16 cellular contexts compared by ENCODE assay signal in genomic region chr17:28920191-28920590, GRCh38. TPM values are rescaled to one million over a fixed set of nuclear protein-coding genes. Genes with fewer than 3 reads are reported as not detected.
DNase-seq lines count a peak whose midpoint lies in the region; ATAC-seq and TF ChIP-seq lines count a peak whose summit lies in the region.
"Had no signal": no experiment of that assay in that cellular context is flagged by ENCODE, and none has a peak within 500 bp of the region (broad histone marks: within the 10 kb centered on the region; RNA-seq: fewer than 3 reads in every experiment).

No MANE protein-coding gene starts in this region.

- peaks cover 28% of the 10 kb centered on the region for H4K20me1 ChIP-seq in osteoblast (ENCODE audit: insufficient read depth, low read length)

- no peak overlapping the region for H3K4me3 ChIP-seq in naive thymus-derived CD4-positive, alpha-beta T cell (ENCODE audit: low read length)
- H3K4me3 ChIP-seq in osteoblast (ENCODE audit: insufficient read depth, low read length) = no peak overlapping the region
- H3K4me3 ChIP-seq: PC-9 had no signal

- peaks cover 0 to 2% (median 0%) of the 10 kb centered on the region in 3 donors for H3K27me3 Mint-ChIP-seq in CD14-positive monocyte (ENCODE audit: low read depth in 3 of 3)
- no peaks in the 10 kb centered on the region for H3K27me3 Mint-ChIP-seq in activated CD8-positive, alpha-beta T cell treated with anti-CD3 and anti-CD28 coated beads, Interleukin-2, amount 10 ng/mL, durations not matched to agents 7 days and 5 days (ENCODE audit: low read depth)
- H3K27me3 Mint-ChIP-seq in naive thymus-derived CD4-positive, alpha-beta T cell = no peaks in the 10 kb centered on the region

- H2AFZ ChIP-seq in osteoblast (ENCODE audit: low read length) = no peak overlapping the region
- H2AFZ ChIP-seq: PC-9 had no signal

- H3K4me3 Mint-ChIP-seq in CD14-positive monocyte = no peak overlapping the region
- H3K4me3 Mint-ChIP-seq in activated CD8-positive, alpha-beta T cell treated with anti-CD3 and anti-CD28 coated beads, Interleukin-2, amount 10 ng/mL, durations not matched to agents 7 days and 5 days = no peak overlapping the region
- no peak overlapping the region for H3K4me3 Mint-ChIP-seq in naive thymus-derived CD4-positive, alpha-beta T cell
- H3K4me3 Mint-ChIP-seq: H9 had no signal

- peaks cover 85 to 95% of the 10 kb centered on the region in 2 donors for H3K36me3 Mint-ChIP-seq in CD14-positive monocyte
- H3K36me3 Mint-ChIP-seq in activated CD8-positive, alpha-beta T cell treated with anti-CD3 and anti-CD28 coated beads, Interleukin-2, amount 10 ng/mL, durations not matched to agents 7 days and 5 days (ENCODE audit: low read depth) = peaks cover 83% of the 10 kb centered on the region
- peaks cover 7 to 67% (median 33%) of the 10 kb centered on the region in 5 donors for H3K36me3 Mint-ChIP-seq in naive thymus-derived CD4-positive, alpha-beta T cell

- no peaks in the 10 kb centered on the region for H3K9me3 ChIP-seq in naive thymus-derived CD4-positive, alpha-beta T cell (ENCODE audit: control insufficient read depth in 2 of 3, low read length in 3 of 3)
- no peaks in the 10 kb centered on the region for H3K9me3 ChIP-seq in osteoblast (ENCODE audit: low read depth, low read length)

- ATAC-seq in activated CD8-positive, alpha-beta T cell treated with anti-CD3 and anti-CD28 coated beads, Interleukin-2, amount 10 ng/mL, durations not matched to agents 7 days and 5 days = no peak
- no peak for ATAC-seq in naive thymus-derived CD4-positive, alpha-beta T cell
- ATAC-seq in GM19397 (IDR thresholded peaks at IDR 0.05; ENCODE audit: unreplicated experiment) (no peak), GM21723 (IDR thresholded peaks at IDR 0.05; ENCODE audit: unreplicated experiment) (no peak)

- POLR2A ChIA-PET in activated CD8-positive, alpha-beta T cell treated with anti-CD3 and anti-CD28 coated beads, Interleukin-2, amount 10 ng/mL, durations not matched to agents 7 days and 5 days (lab: Charles Lee) = interaction anchor here (0.9 kb wide), 1 partner anchor 13 kb away, joined by 3 read pairs; no protein-coding TSS in a partner anchor
- POLR2A ChIA-PET in naive thymus-derived CD4-positive, alpha-beta T cell (lab: Charles Lee) = interaction anchor here (1.6 to 2.7 kb wide), 3 partner anchors 17 to 31 kb away, joined by 4 to 7 read pairs (median 7); partner anchors contain the start of gene PHF12

- peak overlapping the region; percentile 9 for H3K27ac ChIP-seq in 22Rv1
- H3K27ac ChIP-seq in naive thymus-derived CD4-positive, alpha-beta T cell (ENCODE audit: low read depth, low read length) = no peak overlapping the region
- H3K27ac ChIP-seq in osteoblast (ENCODE audit: low read depth, low read length) = no peak overlapping the region
- H3K27ac ChIP-seq: PC-9 had no signal

- H3K79me2 ChIP-seq in osteoblast (ENCODE audit: insufficient read depth, low read length) = peaks cover 22% of the 10 kb centered on the region

- peaks cover 52 to 87% (median 55%) of the 10 kb centered on the region in 3 experiments for H3K36me3 ChIP-seq in naive thymus-derived CD4-positive, alpha-beta T cell (ENCODE audit: control insufficient read depth in 2 of 3, insufficient read depth in 3 of 3, low read length in 3 of 3)
- H3K36me3 ChIP-seq in osteoblast (ENCODE audit: insufficient read depth, low read length) = peaks cover 84% of the 10 kb centered on the region

- intact Hi-C loops in CD14-positive monocyte (cut with micrococcal nuclease) = no loop called here
- intact Hi-C loops in naive thymus-derived CD4-positive, alpha-beta T cell (cut with micrococcal nuclease) = no loop called here

- CTCF ChIA-PET in activated CD8-positive, alpha-beta T cell treated with anti-CD3 and anti-CD28 coated beads, Interleukin-2, amount 10 ng/mL, durations not matched to agents 7 days and 5 days (lab: Charles Lee) = interaction anchor here (1.0 to 6.0 kb wide), 3 partner anchors 11 to 193 kb away, joined by 3 to 35 read pairs (median 7); partner anchors contain the start of gene TLCD1
- CTCF ChIA-PET in naive thymus-derived CD4-positive, alpha-beta T cell (lab: Charles Lee) = interaction anchor here (0.5 to 8.2 kb wide), 2 partner anchors 157 to 297 kb away, joined by 3 to 54 read pairs; no protein-coding TSS in a partner anchor

- DNase-seq in CD14-positive monocyte (ENCODE audit: low spot score) (no peak), osteoblast (ENCODE audit: insufficient read length, low spot score, missing footprints) (no peak)
- DNase-seq in activated CD8-positive, alpha-beta T cell treated with anti-CD3 and anti-CD28 coated beads, Interleukin-2, amount 10 ng/mL, durations not matched to agents 7 days and 5 days = no peak
- no peak for DNase-seq in naive thymus-derived CD4-positive, alpha-beta T cell
- DNase-seq: DMS53, H9, Karpas-422, MM.1S, NCI-H1105, NCI-H187, NCI-H2171, NCI-H774, PC-9 had no signal

- H3K27me3 ChIP-seq in naive thymus-derived CD4-positive, alpha-beta T cell (ENCODE audit: control insufficient read depth in 2 of 2, insufficient read depth in 2 of 2, low read length in 2 of 2) = no peaks in the 10 kb centered on the region
- no peaks in the 10 kb centered on the region for H3K27me3 ChIP-seq in osteoblast (ENCODE audit: insufficient read depth, low read length)

- H3K4me2 ChIP-seq in osteoblast (ENCODE audit: insufficient read depth, low read length) = no peak overlapping the region
- H3K4me2 ChIP-seq: PC-9 had no signal

- peak overlapping the region in 5 of 7 donors; percentile 25 to 69 (median 35) for H3K27ac Mint-ChIP-seq in CD14-positive monocyte
- H3K27ac Mint-ChIP-seq in activated CD8-positive, alpha-beta T cell treated with anti-CD3 and anti-CD28 coated beads, Interleukin-2, amount 10 ng/mL, durations not matched to agents 7 days and 5 days = peak overlapping the region; percentile 1
- peak overlapping the region in 7 of 9 donors; percentile 16 to 78 (median 60) for H3K27ac Mint-ChIP-seq in naive thymus-derived CD4-positive, alpha-beta T cell

- H3K9me3 Mint-ChIP-seq in CD14-positive monocyte = no peaks in the 10 kb centered on the region
- H3K9me3 Mint-ChIP-seq in activated CD8-positive, alpha-beta T cell treated with anti-CD3 and anti-CD28 coated beads, Interleukin-2, amount 10 ng/mL, durations not matched to agents 7 days and 5 days (ENCODE audit: insufficient read depth) = no peaks in the 10 kb centered on the region
- peaks cover 0 to 2% (median 0%) of the 10 kb centered on the region in 11 donors for H3K9me3 Mint-ChIP-seq in naive thymus-derived CD4-positive, alpha-beta T cell
- H3K9me3 Mint-ChIP-seq: H9 had no signal

- TF ChIP-seq CTCF in 22Rv1 (IDR thresholded peaks at IDR 0.05) (no peak), CD14-positive monocyte (IDR thresholded peaks at IDR 0.05) (no peak), osteoblast (IDR thresholded peaks at IDR 0.05; ENCODE audit: extremely low read depth, low read depth, low read length) (no peak)

- H3K4me1 ChIP-seq in naive thymus-derived CD4-positive, alpha-beta T cell (ENCODE audit: control insufficient read depth in 2 of 2, insufficient read depth in 2 of 2, low read length in 2 of 2) = peaks cover 2 to 9% of the 10 kb centered on the region in 2 donors
- H3K4me1 ChIP-seq in osteoblast (ENCODE audit: insufficient read depth, low read length) = peaks cover 4% of the 10 kb centered on the region

- H3K4me1 Mint-ChIP-seq in CD14-positive monocyte = peaks cover 17% of the 10 kb centered on the region
- H3K4me1 Mint-ChIP-seq in activated CD8-positive, alpha-beta T cell treated with anti-CD3 and anti-CD28 coated beads, Interleukin-2, amount 10 ng/mL, durations not matched to agents 7 days and 5 days (ENCODE audit: low read depth) = peaks cover 16% of the 10 kb centered on the region
- peaks cover 3 to 23% (median 17%) of the 10 kb centered on the region in 7 donors for H3K4me1 Mint-ChIP-seq in naive thymus-derived CD4-positive, alpha-beta T cell
- H3K4me1 Mint-ChIP-seq: H9 had no signal

RNA-seq across cellular contexts. Expression of gene DHRS13, which starts 17.3 kb away (rescaled TPM):
- 1 to 10 TPM; 3.7 to 4.5 TPM for polyA plus RNA-seq in CD14-positive monocyte
- 10 to 100 TPM; 29.2 to 29.3 TPM for total RNA-seq in activated CD8-positive, alpha-beta T cell treated with anti-CD3 and anti-CD28 coated beads, Interleukin-2, amount 10 ng/mL, durations not matched to agents 7 days and 5 days
- 10 to 100 TPM; 20.0 to 51.3 (median 30.4) TPM for total RNA-seq in naive thymus-derived CD4-positive, alpha-beta T cell
- 10 to 100 TPM; 15.3 to 29.9 TPM for polyA plus RNA-seq in naive thymus-derived CD4-positive, alpha-beta T cell
- total RNA-seq in osteoblast = 4.7 and 6.2 TPM in 2 replicates

RNA-seq across cellular contexts. Expression of gene FLOT2, which starts 22.7 kb away (rescaled TPM):
- 100 to 1,000 TPM; 244 to 271 TPM for polyA plus RNA-seq in CD14-positive monocyte
- total RNA-seq in activated CD8-positive, alpha-beta T cell treated with anti-CD3 and anti-CD28 coated beads, Interleukin-2, amount 10 ng/mL, durations not matched to agents 7 days and 5 days = 100 to 1,000 TPM; 197 to 198 TPM
- total RNA-seq in naive thymus-derived CD4-positive, alpha-beta T cell = 100 to 1,000 TPM; 134 to 252 (median 191) TPM
- polyA plus RNA-seq in naive thymus-derived CD4-positive, alpha-beta T cell = 100 to 1,000 TPM; 228 to 309 TPM
- total RNA-seq in osteoblast = 32.1 and 35.1 TPM in 2 replicates

RNA-seq across cellular contexts. Expression of gene PHF12, which starts 31.1 kb away (rescaled TPM):
- polyA plus RNA-seq in CD14-positive monocyte = 1 to 10 TPM; 1.4 to 2.5 TPM
- 10 to 100 TPM; 66.5 to 67.4 TPM for total RNA-seq in activated CD8-positive, alpha-beta T cell treated with anti-CD3 and anti-CD28 coated beads, Interleukin-2, amount 10 ng/mL, durations not matched to agents 7 days and 5 days
- total RNA-seq in naive thymus-derived CD4-positive, alpha-beta T cell = 100 to 1,000 TPM in 4 of 5 experiments, 10 to 100 TPM in 1; 89.3 to 162 (median 134) TPM
- 10 to 100 TPM in 1 of 2 donors, 1 to 10 TPM in 1; 6.2 to 21.8 TPM for polyA plus RNA-seq in naive thymus-derived CD4-positive, alpha-beta T cell
- total RNA-seq in osteoblast = 20.3 and 26.8 TPM in 2 replicates

Comparison
In these comparisons a context has a peak if more than half of its experiments do, and no peak if none do; other contexts are left out.
1. H3K27ac Mint-ChIP-seq: peak in every context shown above with its lines; median percentile 60 in naive thymus-derived CD4-positive, alpha-beta T cell; 35 in CD14-positive monocyte; 1 in activated CD8-positive, alpha-beta T cell treated with anti-CD3 and anti-CD28 coated beads, Interleukin-2, amount 10 ng/mL, durations not matched to agents 7 days and 5 days.